In the genomic region with DNA sequence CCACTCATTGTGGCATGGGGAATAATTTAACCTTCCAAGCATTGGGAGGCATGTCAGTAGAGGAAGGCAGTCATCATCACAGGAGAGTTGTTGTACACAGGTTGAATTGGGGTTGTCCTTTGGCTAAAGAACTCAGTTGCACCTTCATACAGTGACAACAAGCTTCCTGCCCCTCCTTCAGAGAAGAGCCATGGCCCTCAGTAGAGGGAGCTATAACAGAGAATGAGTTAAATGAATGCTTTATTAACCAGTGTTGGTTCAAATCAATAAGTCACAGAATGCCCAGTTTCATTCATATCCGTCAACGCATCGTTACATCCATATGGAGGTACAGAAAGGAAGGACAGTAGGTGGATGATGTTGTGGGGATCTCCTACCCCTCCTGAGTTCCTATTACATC, we compare ENCODE assay signal across 16 cellular contexts. TPM values are rescaled to one million over a fixed set of nuclear protein-coding genes. Genes with fewer than 3 reads are reported as not detected.
"Had no signal": no experiment of that assay in that cellular context is flagged by ENCODE, and none has a peak within 500 bp of the region (broad histone marks: within the 10 kb centered on the region; RNA-seq: fewer than 3 reads in every experiment).

No MANE protein-coding gene starts in this region.

- H3K27ac Mint-ChIP-seq: activated naive CD4-positive, alpha-beta T cell treated with anti-CD3 and anti-CD28 coated beads for 36 hours; nephron progenitor cell; T-helper 2 cell treated with Interferon-gamma antibody and Interleukin-4, amounts not matched to agents 5 μg/mL and 100 μg/mL, for 36 hours; type B pancreatic cell had no signal

- H3K27ac ChIP-seq: colonic mucosa, epithelial cell of prostate, psoas muscle, suprapubic skin had no signal

- H3K27me3 ChIP-seq: colonic mucosa, suprapubic skin had no signal

- H3K36me3 ChIP-seq: colonic mucosa, suprapubic skin had no signal

- ATAC-seq: psoas muscle, sciatic nerve had no signal

- H3K9me3 Mint-ChIP-seq: activated naive CD4-positive, alpha-beta T cell treated with anti-CD3 and anti-CD28 coated beads for 36 hours; nephron progenitor cell; T-helper 2 cell treated with Interferon-gamma antibody and Interleukin-4, amounts not matched to agents 5 μg/mL and 100 μg/mL, for 36 hours; type B pancreatic cell had no signal

- H3K36me3 Mint-ChIP-seq: type B pancreatic cell had no signal

- H3K4me3 Mint-ChIP-seq: activated naive CD4-positive, alpha-beta T cell treated with anti-CD3 and anti-CD28 coated beads for 36 hours; nephron progenitor cell; T-helper 2 cell treated with Interferon-gamma antibody and Interleukin-4, amounts not matched to agents 5 μg/mL and 100 μg/mL, for 36 hours; type B pancreatic cell had no signal

- H3K4me3 ChIP-seq: colonic mucosa, psoas muscle, suprapubic skin had no signal

- DNase-seq: activated CD4-positive, alpha-beta T cell treated with anti-CD3 and anti-CD28 coated beads for 1 hour; activated CD8-positive, alpha-beta memory T cell treated with anti-CD3 and anti-CD28 coated beads for 24 hours; activated naive CD4-positive, alpha-beta T cell treated with anti-CD3 and anti-CD28 coated beads for 36 hours; colonic mucosa; effector memory CD4-positive, alpha-beta T cell; kidney glomerular epithelial cell; nephron progenitor cell; psoas muscle; stimulated activated CD4-positive, alpha-beta T cell treated with anti-CD3 and anti-CD28 coated beads, Interleukin-2, amount 100 ng/mL, for 24 hours; stimulated activated naive CD4-positive, alpha-beta T cell had no signal

RNA-seq across cellular contexts. Expression of a gene that starts 4.8 kb away (rescaled TPM):
- total RNA-seq: colonic mucosa, mesenteric fat pad, suprapubic skin had no signal
